ENCODE assay signal across 8 cellular contexts in genomic region chr2:12716250-12717190, GRCh38.
DNase-seq lines count a peak whose midpoint lies in the region; ATAC-seq lines count a peak whose summit lies in the region.

Gene TRIB2 (plus strand): TSS chr2:12716936. CDS start chr2:12718308, 1,372 bp downstream.

- peak; percentile 7 to 47 for DNase-seq in NCI-H446 (lab: John Stamatoyannopoulos, UW)
- no peak for DNase-seq in NCI-H446 treated with DMSO at 0.1 percent for 48 hours (lab: John Stamatoyannopoulos, UW)
- peak; percentile 80 for DNase-seq in NCI-H226
- DNase-seq in activated CD4-positive, CD25-positive, alpha-beta regulatory T cell treated with anti-CD3 and anti-CD28 coated beads, Interleukin-2, amount 50 U/mL, for 16 hours (ENCODE audit: low read depth, low spot score) = peak; percentile 81
- DNase-seq in caudate nucleus (lab: John Stamatoyannopoulos, UW) = peak in 60 of 61 donors; percentile 22 to 93 (median 84)
- peak; percentile 94 for DNase-seq in iris pigment epithelial cell (ENCODE audit: low read depth)
- peak; percentile 73 to 76 for DNase-seq in stimulated activated CD4-positive, alpha-beta T cell treated with anti-CD3 and anti-CD28 coated beads, Interleukin-12 subunit alpha, Interleukin-12 subunit beta, amount 100 ng/mL, for 24 hours (ENCODE audit: low read depth in 2 of 2)

- peak within 1 kb of the TSS; percentile 80 for H3K27ac ChIP-seq in caudate nucleus (ENCODE audit: low read depth, low read length)

- peak; percentile 48 for ATAC-seq in HG03108 (IDR thresholded peaks at IDR 0.05; ENCODE audit: unreplicated experiment)
